22 cellular contexts compared by ENCODE assay signal in genomic region chr11:69062169-69062855, GRCh38. TPM values are rescaled to one million over a fixed set of nuclear protein-coding genes. Genes with fewer than 3 reads are reported as not detected.
"Had no signal": no experiment of that assay in that cellular context is flagged by ENCODE, and none has a peak within 500 bp of the region (broad histone marks: within the 10 kb centered on the region; RNA-seq: fewer than 3 reads in every experiment).

No MANE protein-coding gene starts in this region.

- H3K4me3 Mint-ChIP-seq: endodermal cell, natural killer cell had no signal

- H3K27me3 Mint-ChIP-seq: progenitor cell of endocrine pancreas had no signal

- ATAC-seq: foreskin keratinocyte, heart right ventricle, left ventricle myocardium superior, natural killer cell, sciatic nerve had no signal

- DNase-seq: central memory CD4-positive, alpha-beta T cell; effector CD4-positive, alpha-beta T cell; endodermal cell; foreskin keratinocyte; glutamatergic neuron; hippocampal formation; immature natural killer cell; islet precursor cell; kidney glomerular epithelial cell; left ventricle myocardium superior; lower lobe of right lung; natural killer cell; stimulated activated CD4-positive, alpha-beta T cell treated with anti-CD3 and anti-CD28 coated beads, Interleukin-12 subunit alpha, Interleukin-12 subunit beta, amount 100 ng/mL, for 4 hours; stimulated activated CD4-positive, alpha-beta T cell treated with anti-CD3 and anti-CD28 coated beads, Interleukin-1b, Interleukin-23, amount 100 ng/mL, for 48 hours; stimulated activated CD4-positive, alpha-beta T cell treated with anti-CD3 and anti-CD28 coated beads, Interleukin-4, amount 100 ng/mL, for 1 hour; stimulated activated CD8-positive, alpha-beta memory T cell treated with anti-CD3 and anti-CD28 coated beads, Interleukin-4, amount 100 ng/mL, for 48 hours; stomach; thyroid gland; trophoblast cell had no signal

- H3K27ac Mint-ChIP-seq: progenitor cell of endocrine pancreas had no signal

- H3K36me3 Mint-ChIP-seq: immature natural killer cell, natural killer cell had no signal

- H3K9me3 Mint-ChIP-seq: endodermal cell, immature natural killer cell, natural killer cell had no signal

RNA-seq across cellular contexts. Expression of gene MRGPRF, which starts 49.3 kb away (rescaled TPM):
- total RNA-seq: natural killer cell had no signal
